ENCODE assay signal across 1 cellular context in genomic region chr2:48279347-48279746, GRCh38.
TF ChIP-seq lines count a peak whose summit lies in the region.

No MANE protein-coding gene starts in this region.

TF ChIP-seq in K562, 482 proteins besides CTCF, POLR2A, EP300 and RAD21 (continues in another document):
- TF ChIP-seq GATAD2A (IDR thresholded peaks at IDR 0.05), result 0 out of 2 replicates have a peak, but pooled peaks have one; percentile 45
- TF ChIP-seq HLTF (IDR thresholded peaks at IDR 0.05), result no peak
- TF ChIP-seq TSHZ1 (CRISPR knock-in tag; IDR thresholded peaks at IDR 0.05), result no peak
- no peak for TF ChIP-seq MTA1 (IDR thresholded peaks at IDR 0.05; ENCODE audit: borderline replicate concordance)
- TF ChIP-seq SRF (CRISPR knock-in tag; IDR thresholded peaks at IDR 0.05), result no peak
- TF ChIP-seq CCNT2 (IDR thresholded peaks at IDR 0.05; ENCODE audit: borderline replicate concordance, extremely low read depth, insufficient read length, low read depth, low read length), result no peak
- TF ChIP-seq, protein P1, sequence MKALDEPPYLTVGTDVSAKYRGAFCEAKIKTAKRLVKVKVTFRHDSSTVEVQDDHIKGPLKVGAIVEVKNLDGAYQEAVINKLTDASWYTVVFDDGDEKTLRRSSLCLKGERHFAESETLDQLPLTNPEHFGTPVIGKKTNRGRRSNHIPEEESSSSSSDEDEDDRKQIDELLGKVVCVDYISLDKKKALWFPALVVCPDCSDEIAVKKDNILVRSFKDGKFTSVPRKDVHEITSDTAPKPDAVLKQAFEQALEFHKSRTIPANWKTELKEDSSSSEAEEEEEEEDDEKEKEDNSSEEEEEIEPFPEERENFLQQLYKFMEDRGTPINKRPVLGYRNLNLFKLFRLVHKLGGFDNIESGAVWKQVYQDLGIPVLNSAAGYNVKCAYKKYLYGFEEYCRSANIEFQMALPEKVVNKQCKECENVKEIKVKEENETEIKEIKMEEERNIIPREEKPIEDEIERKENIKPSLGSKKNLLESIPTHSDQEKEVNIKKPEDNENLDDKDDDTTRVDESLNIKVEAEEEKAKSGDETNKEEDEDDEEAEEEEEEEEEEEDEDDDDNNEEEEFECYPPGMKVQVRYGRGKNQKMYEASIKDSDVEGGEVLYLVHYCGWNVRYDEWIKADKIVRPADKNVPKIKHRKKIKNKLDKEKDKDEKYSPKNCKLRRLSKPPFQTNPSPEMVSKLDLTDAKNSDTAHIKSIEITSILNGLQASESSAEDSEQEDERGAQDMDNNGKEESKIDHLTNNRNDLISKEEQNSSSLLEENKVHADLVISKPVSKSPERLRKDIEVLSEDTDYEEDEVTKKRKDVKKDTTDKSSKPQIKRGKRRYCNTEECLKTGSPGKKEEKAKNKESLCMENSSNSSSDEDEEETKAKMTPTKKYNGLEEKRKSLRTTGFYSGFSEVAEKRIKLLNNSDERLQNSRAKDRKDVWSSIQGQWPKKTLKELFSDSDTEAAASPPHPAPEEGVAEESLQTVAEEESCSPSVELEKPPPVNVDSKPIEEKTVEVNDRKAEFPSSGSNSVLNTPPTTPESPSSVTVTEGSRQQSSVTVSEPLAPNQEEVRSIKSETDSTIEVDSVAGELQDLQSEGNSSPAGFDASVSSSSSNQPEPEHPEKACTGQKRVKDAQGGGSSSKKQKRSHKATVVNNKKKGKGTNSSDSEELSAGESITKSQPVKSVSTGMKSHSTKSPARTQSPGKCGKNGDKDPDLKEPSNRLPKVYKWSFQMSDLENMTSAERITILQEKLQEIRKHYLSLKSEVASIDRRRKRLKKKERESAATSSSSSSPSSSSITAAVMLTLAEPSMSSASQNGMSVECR (CRISPR knock-in tag; IDR thresholded peaks at IDR 0.05), result no peak
- no peak for TF ChIP-seq NFYB (IDR thresholded peaks at IDR 0.05; ENCODE audit: extremely low read depth, insufficient read length)
- TF ChIP-seq NFIC (IDR thresholded peaks at IDR 0.05), result 0 out of 2 replicates have a peak, but pooled peaks have one; percentile 11
- TF ChIP-seq, protein P2, sequence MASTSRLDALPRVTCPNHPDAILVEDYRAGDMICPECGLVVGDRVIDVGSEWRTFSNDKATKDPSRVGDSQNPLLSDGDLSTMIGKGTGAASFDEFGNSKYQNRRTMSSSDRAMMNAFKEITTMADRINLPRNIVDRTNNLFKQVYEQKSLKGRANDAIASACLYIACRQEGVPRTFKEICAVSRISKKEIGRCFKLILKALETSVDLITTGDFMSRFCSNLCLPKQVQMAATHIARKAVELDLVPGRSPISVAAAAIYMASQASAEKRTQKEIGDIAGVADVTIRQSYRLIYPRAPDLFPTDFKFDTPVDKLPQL (IDR thresholded peaks at IDR 0.05; ENCODE audit: extremely low read depth, insufficient read length), result no peak
- no peak for TF ChIP-seq RHOXF2B (CRISPR knock-in tag; conservative IDR thresholded peaks at IDR 0.05)
- TF ChIP-seq ZBTB33 (CRISPR knock-in tag; IDR thresholded peaks at IDR 0.05), result no peak
- TF ChIP-seq MED1 (CRISPR knock-in tag; IDR thresholded peaks at IDR 0.05; ENCODE audit: borderline replicate concordance), result no peak
- peak; percentile 33; the same call in 1 of the 2 replicates for TF ChIP-seq NCOR1 (IDR thresholded peaks at IDR 0.05)
- no peak for TF ChIP-seq BRCA1 (IDR thresholded peaks at IDR 0.05)
- TF ChIP-seq BRCA1 (CRISPR knock-in tag; IDR thresholded peaks at IDR 0.05), result no peak
- no peak for TF ChIP-seq ZNF253 (CRISPR knock-in tag; conservative IDR thresholded peaks at IDR 0.05)
- TF ChIP-seq TEAD4 (IDR thresholded peaks at IDR 0.05; ENCODE audit: low read length), result peak; percentile 37; the same call in 1 of the 2 replicates
- no peak for TF ChIP-seq TEAD4 (CRISPR knock-in tag; IDR thresholded peaks at IDR 0.05; ENCODE audit: borderline replicate concordance)
- TF ChIP-seq THRAP3 (IDR thresholded peaks at IDR 0.05; ENCODE audit: borderline replicate concordance), result no peak
- no peak for TF ChIP-seq PHB (CRISPR knock-in tag; IDR thresholded peaks at IDR 0.05)
- TF ChIP-seq THAP12 (CRISPR knock-in tag; IDR thresholded peaks at IDR 0.05), result no peak
- no peak for TF ChIP-seq ATF3 (IDR thresholded peaks at IDR 0.05)
- TF ChIP-seq ATF3 (CRISPR knock-in tag; conservative IDR thresholded peaks at IDR 0.05), result no peak
- no peak for TF ChIP-seq ZFP1 (CRISPR knock-in tag; IDR thresholded peaks at IDR 0.05)
- TF ChIP-seq ARNT (IDR thresholded peaks at IDR 0.05), result no peak
- TF ChIP-seq TAL1 (IDR thresholded peaks at IDR 0.05), result peak; percentile 59
- TF ChIP-seq HDAC1 (IDR thresholded peaks at IDR 0.05), result peak in 1 of 2 experiments; percentile 74; a peak in 2 of 4 replicates
- no peak for TF ChIP-seq SREBF1 (IDR thresholded peaks at IDR 0.05; ENCODE audit: borderline replicate concordance, low read depth, low read length)
- TF ChIP-seq NR3C1 (CRISPR knock-in tag; IDR thresholded peaks at IDR 0.05), result no peak
- TF ChIP-seq SETDB1 (IDR thresholded peaks at IDR 0.05; ENCODE audit: low read length), result no peak
- no peak for TF ChIP-seq PCBP1 (IDR thresholded peaks at IDR 0.05; ENCODE audit: low read depth, low read length, poor library complexity, severe bottlenecking)
- no peak for TF ChIP-seq ZNF785 (CRISPR knock-in tag; IDR thresholded peaks at IDR 0.05)
- TF ChIP-seq NR2C1 (IDR thresholded peaks at IDR 0.05), result no peak
- TF ChIP-seq NR2C1 (tag; IDR thresholded peaks at IDR 0.05), result 0 out of 2 replicates have a peak, but pooled peaks have one; percentile 16
- TF ChIP-seq, protein P3, sequence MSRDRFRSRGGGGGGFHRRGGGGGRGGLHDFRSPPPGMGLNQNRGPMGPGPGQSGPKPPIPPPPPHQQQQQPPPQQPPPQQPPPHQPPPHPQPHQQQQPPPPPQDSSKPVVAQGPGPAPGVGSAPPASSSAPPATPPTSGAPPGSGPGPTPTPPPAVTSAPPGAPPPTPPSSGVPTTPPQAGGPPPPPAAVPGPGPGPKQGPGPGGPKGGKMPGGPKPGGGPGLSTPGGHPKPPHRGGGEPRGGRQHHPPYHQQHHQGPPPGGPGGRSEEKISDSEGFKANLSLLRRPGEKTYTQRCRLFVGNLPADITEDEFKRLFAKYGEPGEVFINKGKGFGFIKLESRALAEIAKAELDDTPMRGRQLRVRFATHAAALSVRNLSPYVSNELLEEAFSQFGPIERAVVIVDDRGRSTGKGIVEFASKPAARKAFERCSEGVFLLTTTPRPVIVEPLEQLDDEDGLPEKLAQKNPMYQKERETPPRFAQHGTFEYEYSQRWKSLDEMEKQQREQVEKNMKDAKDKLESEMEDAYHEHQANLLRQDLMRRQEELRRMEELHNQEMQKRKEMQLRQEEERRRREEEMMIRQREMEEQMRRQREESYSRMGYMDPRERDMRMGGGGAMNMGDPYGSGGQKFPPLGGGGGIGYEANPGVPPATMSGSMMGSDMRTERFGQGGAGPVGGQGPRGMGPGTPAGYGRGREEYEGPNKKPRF (IDR thresholded peaks at IDR 0.05; ENCODE audit: low read depth, low read length), result no peak
- no peak for TF ChIP-seq ZBTB9 (CRISPR knock-in tag; IDR thresholded peaks at IDR 0.05)
- no peak for TF ChIP-seq FOSL1 (tag; conservative IDR thresholded peaks at IDR 0.05)
- no peak for TF ChIP-seq PRDM10 (IDR thresholded peaks at IDR 0.05; ENCODE audit: partially characterized antibody)
- TF ChIP-seq ZNF224 (CRISPR knock-in tag; IDR thresholded peaks at IDR 0.05), result no peak
- no peak for TF ChIP-seq DDX20 (tag; IDR thresholded peaks at IDR 0.05; ENCODE audit: low read depth)
- no peak for TF ChIP-seq ZNF408 (CRISPR knock-in tag; IDR thresholded peaks at IDR 0.05; ENCODE audit: low read depth)
- TF ChIP-seq ZNF212 (CRISPR knock-in tag; IDR thresholded peaks at IDR 0.05), result no peak
- no peak for TF ChIP-seq TBP (optimal IDR thresholded peaks at IDR 0.05; ENCODE audit: low read depth, low read length)
